Comparison of ENCODE assay signal across 13 cellular contexts in the genomic region with DNA sequence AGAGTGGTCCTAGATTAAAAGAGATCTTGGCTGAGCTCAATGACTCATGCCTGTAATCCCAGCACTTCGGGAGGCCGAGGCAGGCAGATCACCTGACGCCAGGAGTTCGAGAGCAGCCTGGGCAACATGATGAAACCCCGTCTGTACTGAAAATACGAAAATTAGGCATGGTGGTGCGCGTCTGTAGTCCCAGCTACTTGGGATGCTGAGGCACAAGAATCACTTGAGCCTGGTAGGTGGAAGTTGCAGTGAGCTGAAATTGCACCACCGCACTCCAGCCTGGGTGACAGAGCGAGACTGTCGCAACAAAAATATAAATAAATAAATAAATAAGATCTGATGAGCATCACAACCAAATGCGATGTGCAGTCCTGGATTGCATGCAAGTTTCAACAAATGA. TPM values are rescaled to one million over a fixed set of nuclear protein-coding genes. Genes with fewer than 3 reads are reported as not detected.
DNase-seq lines count a peak whose midpoint lies in the region; ATAC-seq and TF ChIP-seq lines count a peak whose summit lies in the region.
"Had no signal": no experiment of that assay in that cellular context is flagged by ENCODE, and none has a peak within 500 bp of the region (broad histone marks: within the 10 kb centered on the region; RNA-seq: fewer than 3 reads in every experiment).

No MANE protein-coding gene starts in this region.

- TF ChIP-seq CTCF in GM13977 (IDR thresholded peaks at IDR 0.05; ENCODE audit: extremely low read depth, insufficient read depth, missing control alignments), result no peak

- peak overlapping the region; percentile 80 for H3K27ac Mint-ChIP-seq in stimulated activated naive CD8-positive, alpha-beta T cell treated with anti-CD3 and anti-CD28 coated beads, Interleukin-15, Interleukin-2, amounts not matched to agents 100 ng/mL and 50 ng/mL, for 24 hours
- H3K27ac Mint-ChIP-seq in stimulated activated naive CD8-positive, alpha-beta T cell treated with anti-CD3 and anti-CD28 coated beads, Interleukin-15, amount 100 ng/mL, for 72 hours, result no peak overlapping the region
- peak overlapping the region; percentile 77 for H3K27ac Mint-ChIP-seq in activated naive CD8-positive, alpha-beta T cell treated with anti-CD3 and anti-CD28 coated beads for 36 hours
- peak overlapping the region; percentile 98 to 99 (median 99) for H3K27ac Mint-ChIP-seq in naive B cell

- DNase-seq in stimulated activated naive CD8-positive, alpha-beta T cell treated with anti-CD3 and anti-CD28 coated beads, Interleukin-15, amount 100 ng/mL, for 72 hours, result no peak
- no peak for DNase-seq in activated naive CD8-positive, alpha-beta T cell treated with anti-CD3 and anti-CD28 coated beads for 36 hours
- DNase-seq in naive B cell, result no peak
- DNase-seq in 8988T, result no peak
- DNase-seq in DMS79 treated with DMSO at 0.1 percent for 48 hours (lab: John Stamatoyannopoulos, UW), result no peak
- no peak for DNase-seq in GM13977 (ENCODE audit: low spot score)
- DNase-seq in epidermal melanocyte (ENCODE audit: insufficient read length, low spot score), result no peak
- DNase-seq: anterior cingulate cortex; BE2C; effector CD4-positive, alpha-beta T cell; NCI-H2029 treated with DMSO at 0.1 percent for 48 hours; occipital lobe had no signal

- H3K4me3 Mint-ChIP-seq in stimulated activated naive CD8-positive, alpha-beta T cell treated with anti-CD3 and anti-CD28 coated beads, Interleukin-15, Interleukin-2, amounts not matched to agents 100 ng/mL and 50 ng/mL, for 24 hours, result no peak overlapping the region
- H3K4me3 Mint-ChIP-seq in stimulated activated naive CD8-positive, alpha-beta T cell treated with anti-CD3 and anti-CD28 coated beads, Interleukin-15, amount 100 ng/mL, for 72 hours, result no peak overlapping the region
- H3K4me3 Mint-ChIP-seq in activated naive CD8-positive, alpha-beta T cell treated with anti-CD3 and anti-CD28 coated beads for 36 hours, result no peak overlapping the region
- H3K4me3 Mint-ChIP-seq in naive B cell, result peak overlapping the region in 5 of 8 donors; percentile 22 to 83 (median 64)

- no peak for ATAC-seq in stimulated activated naive CD8-positive, alpha-beta T cell treated with anti-CD3 and anti-CD28 coated beads, Interleukin-15, amount 100 ng/mL, for 72 hours
- ATAC-seq in naive B cell (ENCODE audit: low read depth in 2 of 2), result no peak

- in situ Hi-C loops in GM13977 (cut with MboI; ENCODE audit: low pct_unique_long_range_greater_than_20kb, low sequenced_read_pairs, unreplicated experiment), result no loop called here

- no peaks in the 10 kb centered on the region for H3K36me3 Mint-ChIP-seq in stimulated activated naive CD8-positive, alpha-beta T cell treated with anti-CD3 and anti-CD28 coated beads, Interleukin-15, Interleukin-2, amounts not matched to agents 100 ng/mL and 50 ng/mL, for 24 hours (ENCODE audit: low read depth)
- no peaks in the 10 kb centered on the region for H3K36me3 Mint-ChIP-seq in activated naive CD8-positive, alpha-beta T cell treated with anti-CD3 and anti-CD28 coated beads for 36 hours
- H3K36me3 Mint-ChIP-seq in naive B cell, result no peaks in the 10 kb centered on the region

- no peaks in the 10 kb centered on the region for H3K9me3 Mint-ChIP-seq in stimulated activated naive CD8-positive, alpha-beta T cell treated with anti-CD3 and anti-CD28 coated beads, Interleukin-15, Interleukin-2, amounts not matched to agents 100 ng/mL and 50 ng/mL, for 24 hours
- H3K9me3 Mint-ChIP-seq in stimulated activated naive CD8-positive, alpha-beta T cell treated with anti-CD3 and anti-CD28 coated beads, Interleukin-15, amount 100 ng/mL, for 72 hours, result no peaks in the 10 kb centered on the region
- no peaks in the 10 kb centered on the region for H3K9me3 Mint-ChIP-seq in activated naive CD8-positive, alpha-beta T cell treated with anti-CD3 and anti-CD28 coated beads for 36 hours
- no peaks in the 10 kb centered on the region for H3K9me3 Mint-ChIP-seq in naive B cell

- peaks cover 49% of the 10 kb centered on the region for H3K4me1 Mint-ChIP-seq in stimulated activated naive CD8-positive, alpha-beta T cell treated with anti-CD3 and anti-CD28 coated beads, Interleukin-15, Interleukin-2, amounts not matched to agents 100 ng/mL and 50 ng/mL, for 24 hours (ENCODE audit: low read depth)
- peaks cover 34% of the 10 kb centered on the region for H3K4me1 Mint-ChIP-seq in stimulated activated naive CD8-positive, alpha-beta T cell treated with anti-CD3 and anti-CD28 coated beads, Interleukin-15, amount 100 ng/mL, for 72 hours
- peaks cover 33% of the 10 kb centered on the region for H3K4me1 Mint-ChIP-seq in activated naive CD8-positive, alpha-beta T cell treated with anti-CD3 and anti-CD28 coated beads for 36 hours
- H3K4me1 Mint-ChIP-seq in naive B cell, result peaks cover 47 to 76% (median 50%) of the 10 kb centered on the region in 3 donors

- no peaks in the 10 kb centered on the region for H3K27me3 Mint-ChIP-seq in stimulated activated naive CD8-positive, alpha-beta T cell treated with anti-CD3 and anti-CD28 coated beads, Interleukin-15, Interleukin-2, amounts not matched to agents 100 ng/mL and 50 ng/mL, for 24 hours
- H3K27me3 Mint-ChIP-seq in stimulated activated naive CD8-positive, alpha-beta T cell treated with anti-CD3 and anti-CD28 coated beads, Interleukin-15, amount 100 ng/mL, for 72 hours, result no peaks in the 10 kb centered on the region
- no peaks in the 10 kb centered on the region for H3K27me3 Mint-ChIP-seq in activated naive CD8-positive, alpha-beta T cell treated with anti-CD3 and anti-CD28 coated beads for 36 hours
- H3K27me3 Mint-ChIP-seq in naive B cell, result no peaks in the 10 kb centered on the region

RNA-seq across cellular contexts. Expression of a gene that starts 8.7 kb away (rescaled TPM):
- total RNA-seq in activated naive CD8-positive, alpha-beta T cell treated with anti-CD3 and anti-CD28 coated beads for 36 hours, result 10 to 100 TPM; 17.7 to 18.8 TPM
- 1 to 10 TPM in 5 of 6 donors, not detected in 1; 3.5 to 8.2 (median 5.8) TPM for polyA plus RNA-seq in naive B cell (ENCODE audit: low read depth in 6 of 6)

RNA-seq across cellular contexts. Expression of a gene that starts 14.3 kb away (rescaled TPM):
- total RNA-seq in activated naive CD8-positive, alpha-beta T cell treated with anti-CD3 and anti-CD28 coated beads for 36 hours, result 10 to 100 TPM in 1 of 2 experiments, 1 to 10 TPM in 1; 9.9 to 11.7 TPM
- polyA plus RNA-seq in naive B cell (ENCODE audit: low read depth in 6 of 6), result not detected

RNA-seq across cellular contexts. Expression of a gene that starts 36.2 kb away (rescaled TPM):
- total RNA-seq in activated naive CD8-positive, alpha-beta T cell treated with anti-CD3 and anti-CD28 coated beads for 36 hours, result 10 to 100 TPM; 44.5 to 45.1 TPM
- polyA plus RNA-seq in naive B cell (ENCODE audit: low read depth in 6 of 6), result 10 to 100 TPM; 17.2 to 27.8 (median 19.8) TPM

RNA-seq across cellular contexts. Expression of a gene that starts 53.7 kb away (rescaled TPM):
- total RNA-seq in activated naive CD8-positive, alpha-beta T cell treated with anti-CD3 and anti-CD28 coated beads for 36 hours, result 10 to 100 TPM; 45.3 to 51.2 TPM
- 10 to 100 TPM; 19.7 to 36.6 (median 25.0) TPM for polyA plus RNA-seq in naive B cell (ENCODE audit: low read depth in 6 of 6)

Comparison
In these comparisons a context has a peak if more than half of its experiments do, and no peak if none do; other contexts are left out.
1. H3K27ac Mint-ChIP-seq: peak in stimulated activated naive CD8-positive, alpha-beta T cell treated with anti-CD3 and anti-CD28 coated beads, Interleukin-15, Interleukin-2, amounts not matched to agents 100 ng/mL and 50 ng/mL, for 24 hours (single experiment), activated naive CD8-positive, alpha-beta T cell treated with anti-CD3 and anti-CD28 coated beads for 36 hours (single experiment) and naive B cell (6 of 6); none in stimulated activated naive CD8-positive, alpha-beta T cell treated with anti-CD3 and anti-CD28 coated beads, Interleukin-15, amount 100 ng/mL, for 72 hours (0 of 2).
2. H3K4me3 Mint-ChIP-seq: peak in naive B cell (5 of 8); none in stimulated activated naive CD8-positive, alpha-beta T cell treated with anti-CD3 and anti-CD28 coated beads, Interleukin-15, Interleukin-2, amounts not matched to agents 100 ng/mL and 50 ng/mL, for 24 hours (single experiment), stimulated activated naive CD8-positive, alpha-beta T cell treated with anti-CD3 and anti-CD28 coated beads, Interleukin-15, amount 100 ng/mL, for 72 hours (0 of 2) and activated naive CD8-positive, alpha-beta T cell treated with anti-CD3 and anti-CD28 coated beads for 36 hours (single experiment).